17 cellular contexts compared by ENCODE assay signal in the genomic region with DNA sequence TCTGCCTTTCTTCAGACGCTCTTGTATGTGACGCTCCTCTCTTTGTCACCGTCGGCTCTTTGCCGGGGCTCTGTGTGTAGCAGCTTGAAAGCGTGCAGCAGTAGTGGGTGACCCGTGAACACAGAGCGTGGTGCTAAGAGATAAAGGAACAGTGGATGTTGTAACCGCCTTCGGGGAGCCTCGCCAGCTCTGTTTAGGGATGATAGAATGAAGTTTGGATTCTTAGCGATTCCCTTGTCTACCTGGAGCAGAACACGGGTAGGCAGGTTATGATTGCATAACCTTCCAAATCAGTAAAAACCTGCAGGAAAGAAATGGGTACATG. TPM values are rescaled to one million over a fixed set of nuclear protein-coding genes. Genes with fewer than 3 reads are reported as not detected.
A peak's percentile ranks its signal among the peaks of the same experiment; 100 is the strongest.
DNase-seq lines count a peak whose midpoint lies in the region; ATAC-seq, FAIRE-seq and TF ChIP-seq lines count a peak whose summit lies in the region.
"Had no signal": no experiment of that assay in that cellular context is flagged by ENCODE, and none has a peak within 500 bp of the region (broad histone marks: within the 10 kb centered on the region; RNA-seq: fewer than 3 reads in every experiment).

No MANE protein-coding gene starts in this region.

- peaks cover 5% of the 10 kb centered on the region for H3K27me3 Mint-ChIP-seq in nephron (ENCODE audit: low read depth)

- H3K36me3 ChIP-seq in K562 (ENCODE audit: control insufficient read depth, insufficient read depth, low read length), result no peaks in the 10 kb centered on the region
- no peaks in the 10 kb centered on the region for H3K36me3 ChIP-seq in subcutaneous abdominal adipose tissue (ENCODE audit: control insufficient read depth in 5 of 5, insufficient read depth in 5 of 5, low read length in 5 of 5)
- H3K36me3 ChIP-seq: Peyer's patch had no signal

- no peak overlapping the region for H3K4me2 ChIP-seq in K562 (ENCODE audit: insufficient read depth, low read length)

- H3K79me2 ChIP-seq in K562 (ENCODE audit: control insufficient read depth, insufficient read depth, low read length), result no peaks in the 10 kb centered on the region

- intact Hi-C loops in K562 (cut with micrococcal nuclease), result no loop called here
- intact Hi-C loops in left ventricle myocardium superior (cut with micrococcal nuclease), result no loop called here

- H3K9me3 ChIP-seq in K562 (replicated peaks; ENCODE audit: control insufficient read depth, insufficient read depth, low read depth, low read length), result no peaks in the 10 kb centered on the region
- H3K9me3 ChIP-seq in subcutaneous abdominal adipose tissue (ENCODE audit: control insufficient read depth in 5 of 5, low read length in 5 of 5), result no peaks in the 10 kb centered on the region
- H3K9me3 ChIP-seq: Peyer's patch had no signal

- peak in 2 of 4 experiments; percentile 47 to 62 for DNase-seq in K562 (ENCODE audit: extremely low read depth in 1 of 4, low spot score in 3 of 4)
- DNase-seq in left ventricle myocardium superior, result peak; percentile 58
- no peak for DNase-seq in Kasumi-1 (lab: John Stamatoyannopoulos, UW)
- DNase-seq in 8988T, result no peak
- no peak for DNase-seq in D721Med (ENCODE audit: insufficient read length, low spot score)
- no peak for DNase-seq in KBM-7
- DNase-seq: CD8-positive, alpha-beta memory T cell; HFFc6; NCI-H1417; NCI-H2029; NCI-H2171 treated with DMSO at 0.1 percent for 48 hours; NCI-H774; Peyer's patch; SHP77 treated with DMSO at 0.1 percent for 48 hours had no signal

- TF ChIP-seq CTCF in K562 (IDR thresholded peaks at IDR 0.05 in 2 of 3, conservative IDR thresholded peaks at IDR 0.05 in 1 of 3; ENCODE audit: insufficient read depth in 2 of 3, low read depth in 1 of 3, low read length in 3 of 3), result no peak
- no peak for TF ChIP-seq CTCF in nephron (IDR thresholded peaks at IDR 0.05; ENCODE audit: unreplicated experiment in 3 of 3)
- no peak for TF ChIP-seq CTCF in D721Med (IDR thresholded peaks at IDR 0.05; ENCODE audit: insufficient read depth, missing control alignments)

- H3K9me3 Mint-ChIP-seq in nephron, result no peaks in the 10 kb centered on the region
- H3K9me3 Mint-ChIP-seq: CD8-positive, alpha-beta memory T cell had no signal

- no peaks in the 10 kb centered on the region for H3K9me1 ChIP-seq in K562 (ENCODE audit: control insufficient read depth, insufficient read depth, low read length)

- peak; percentile 17; the same call in 1 of the 2 replicates for TF ChIP-seq EP300 in K562 (IDR thresholded peaks at IDR 0.05; ENCODE audit: low read length)

- no peaks in the 10 kb centered on the region; a peak in 1 of 5 replicates for H3K4me1 ChIP-seq in K562 (replicated peaks in 1 of 2; ENCODE audit: control insufficient read depth in 2 of 2, insufficient read depth in 2 of 2, low read length in 2 of 2)
- peaks cover 3 to 16% (median 11%) of the 10 kb centered on the region in 5 donors for H3K4me1 ChIP-seq in subcutaneous abdominal adipose tissue (ENCODE audit: control insufficient read depth in 5 of 5, insufficient read depth in 5 of 5, low read length in 5 of 5)
- H3K4me1 ChIP-seq: Peyer's patch had no signal

- in situ Hi-C loops in K562 (cut with MboI), result no loop called here
- in situ Hi-C loops in KBM-7 (cut with MboI; ENCODE audit: low pct_unique_long_range_greater_than_20kb, low sequenced_read_pairs), result no loop called here

- CTCF ChIA-PET in K562 (lab: Yijun Ruan, JAX; ENCODE audit: low intra/inter-chr PET ratio), result no interaction called here

- H3K27me3 ChIP-seq in K562 (ENCODE audit: control insufficient read depth in 2 of 2, insufficient read depth in 2 of 2, low read length in 2 of 2) (peaks cover 19 to 38% of the 10 kb centered on the region in 2 experiments; a peak in 4 of 5 replicates), subcutaneous abdominal adipose tissue (ENCODE audit: control insufficient read depth in 5 of 5, insufficient read depth in 4 of 5, low read length in 5 of 5) (no peaks in the 10 kb centered on the region)
- H3K27me3 ChIP-seq: Peyer's patch had no signal

- H3K4me3 ChIP-seq in K562 (no peak overlapping the region), subcutaneous abdominal adipose tissue (ENCODE audit: low read depth in 1 of 5, low read length in 5 of 5) (peak overlapping the region; percentile 11 to 51 (median 34))
- H3K4me3 ChIP-seq: Peyer's patch had no signal

- WGBS in K562 (ENCODE audit: insufficient coverage, low coverage, missing lambda C conversion rate), result under 1% methylated on average over 13 of the region's 13 CpGs

- no peaks in the 10 kb centered on the region for H4K20me1 ChIP-seq in K562 (replicated peaks; ENCODE audit: control insufficient read depth, insufficient read depth, low read length)

- peak; percentile 89 for ATAC-seq in K562
- peak; percentile 59 for ATAC-seq in left ventricle myocardium superior

- peaks cover 30% of the 10 kb centered on the region for H3K36me3 Mint-ChIP-seq in nephron (ENCODE audit: low read depth)
- H3K36me3 Mint-ChIP-seq: CD8-positive, alpha-beta memory T cell had no signal

- FAIRE-seq in K562 (lab: Jason Lieb, UNC) (no peak), D721Med (lab: Jason Lieb, UNC) (no peak)

- no peak overlapping the region for H3K4me3 Mint-ChIP-seq in nephron
- H3K4me3 Mint-ChIP-seq: CD8-positive, alpha-beta memory T cell; HFFc6 had no signal

- no peak overlapping the region for H3K27ac ChIP-seq in K562 (ENCODE audit: extremely low read depth, low read depth, low read length)
- H3K27ac ChIP-seq in subcutaneous abdominal adipose tissue (ENCODE audit: low read depth, low read length), result no peak overlapping the region
- H3K27ac ChIP-seq: Peyer's patch had no signal

- BruUV-seq in K562 (replicated peaks; lab: Mats Ljungman, UMichigan), result no TSS peak

- no peak for TF ChIP-seq RAD21 in K562 (CRISPR knock-in tag; conservative IDR thresholded peaks at IDR 0.05 in 1 of 2, IDR thresholded peaks at IDR 0.05 in 1 of 2)

- no peak for TF ChIP-seq POLR2A in K562 (conservative IDR thresholded peaks at IDR 0.05)

- POLR2A ChIA-PET in K562 (lab: Yijun Ruan, JAX), result interaction anchor here (1.1 kb wide), 1 partner anchor 13 kb away, joined by 4 read pairs; no protein-coding TSS in a partner anchor

- H3K9ac ChIP-seq in K562 (ENCODE audit: insufficient read depth in 1 of 2, low read depth in 2 of 2, low read length in 2 of 2), result no peak overlapping the region
- peak overlapping the region in 1 of 5 donors; percentile 49 for H3K9ac ChIP-seq in subcutaneous abdominal adipose tissue (ENCODE audit: low read length in 5 of 5)

- peak overlapping the region; percentile 73 to 96 (median 87) for H3K27ac Mint-ChIP-seq in nephron
- H3K27ac Mint-ChIP-seq: CD8-positive, alpha-beta memory T cell; HFFc6 had no signal

- H3K4me1 Mint-ChIP-seq in nephron, result peaks cover 40% of the 10 kb centered on the region
- H3K4me1 Mint-ChIP-seq: CD8-positive, alpha-beta memory T cell had no signal

- no peak overlapping the region for H2AFZ ChIP-seq in K562 (ENCODE audit: low read depth, low read length)

TF ChIP-seq in K562, 482 proteins besides CTCF, POLR2A, EP300 and RAD21 (continues in another document):
- TF ChIP-seq CEBPG (CRISPR knock-in tag; IDR thresholded peaks at IDR 0.05) (no peak), CEBPG (tag; conservative IDR thresholded peaks at IDR 0.05 in 1 of 2, IDR thresholded peaks at IDR 0.05 in 1 of 2) (0 out of 4 replicates have a peak, but pooled peaks of 1 of the 2 experiments have one; percentile 18), JUND (IDR thresholded peaks at IDR 0.05; ENCODE audit: borderline replicate concordance, low read depth, low read length) (no peak), JUND (tag; IDR thresholded peaks at IDR 0.05; ENCODE audit: borderline replicate concordance, low read depth, low read length) (no peak), CXXC5 (CRISPR knock-in tag; IDR thresholded peaks at IDR 0.05) (peak; percentile 34; the same call in 1 of the 2 replicates), NCOR1 (IDR thresholded peaks at IDR 0.05) (peak; percentile 50; the same call in 1 of the 2 replicates)

RNA-seq across cellular contexts. Expression of a gene that starts 14.7 kb away (rescaled TPM):
- not detected in 2 replicates for total RNA-seq in K562 (2011; cell fraction: chromatin; rRNA removed; ENCODE audit: low replicate concordance)
- total RNA-seq in K562 (2011; cell fraction: nucleolus; rRNA removed), result not detected in 2 replicates
- not detected in 2 replicates for total RNA-seq in K562 (2011; cell fraction: nucleoplasm; rRNA removed)
- total RNA-seq in K562 (2014; rRNA removed) (not detected in 2 replicates), K562 (2014; rRNA removed; fragmentation: Illumina TruSeq; extraction: Trizol) (not detected in 2 replicates), K562 (2015; rRNA removed; fragmentation: Illumina TruSeq; extraction: Trizol) (not detected in 2 replicates), K562 (2021) (0.02 TPM in 1 of 2 replicates, not detected in the other), left ventricle myocardium superior (0.40 TPM)
- polyA plus RNA-seq in K562 (2011; rRNA removed) (not detected in 2 replicates), K562 (2014; fragmentation: Illumina TruSeq; extraction: Trizol) (not detected in 2 replicates), K562 (2014; fragmentation: Nextera tagmentation; extraction: Ambion mirVana) (not detected), K562 (2014; rRNA removed) (not detected in 2 replicates)
- not detected in 2 replicates for polyA plus RNA-seq in K562 (2011; cell fraction: cytosol; rRNA removed)
- not detected in 2 replicates for polyA plus RNA-seq in K562 (2011; cell fraction: nucleus; rRNA removed)
- not detected in 2 replicates for polyA plus RNA-seq in K562 (2012)
- polyA minus RNA-seq in K562 (2011; rRNA and poly(A)+ RNA removed), result not detected in 2 replicates
- not detected in 2 replicates for polyA minus RNA-seq in K562 (2011; cell fraction: cytosol; rRNA and poly(A)+ RNA removed)
- polyA minus RNA-seq in K562 (2011; cell fraction: nucleus; rRNA and poly(A)+ RNA removed), result not detected in 2 replicates
- total RNA-seq: HFFc6, LHCN-M2 had no signal
